12 cellular contexts compared by ENCODE assay signal in genomic region chr6:12262236-12263061, GRCh38. TPM values are rescaled to one million over a fixed set of nuclear protein-coding genes. Genes with fewer than 3 reads are reported as not detected.
"Had no signal": no experiment of that assay in that cellular context is flagged by ENCODE, and none has a peak within 500 bp of the region (broad histone marks: within the 10 kb centered on the region; RNA-seq: fewer than 3 reads in every experiment).

No MANE protein-coding gene starts in this region.

- H3K27me3 ChIP-seq: esophagus muscularis mucosa, sigmoid colon had no signal

- H3K9me3 ChIP-seq: esophagus muscularis mucosa, sigmoid colon, thoracic aorta had no signal

- H3K36me3 ChIP-seq: esophagus muscularis mucosa, sigmoid colon, thoracic aorta had no signal

- H3K27ac ChIP-seq: esophagus muscularis mucosa, sigmoid colon, thoracic aorta had no signal

- DNase-seq: activated CD4-positive, alpha-beta memory T cell treated with anti-CD3 and anti-CD28 coated beads, Interleukin-2, amount 10 ng/mL, durations not matched to agents 7 days and 5 days; activated CD4-positive, alpha-beta T cell treated with anti-CD3 and anti-CD28 coated beads for 4 hours; activated effector memory CD4-positive, alpha-beta T cell treated with Interleukin-2 at 50 U/mL for 16 hours; activated naive CD4-positive, alpha-beta T cell treated with anti-CD3 and anti-CD28 coated beads, Interleukin-2, amount 50 U/mL, for 16 hours; activated T-cell treated with anti-CD3 and anti-CD28 coated beads, Interleukin-2, amount 50 U/mL, for 24 hours; hypothalamus; sigmoid colon; stimulated activated CD4-positive, alpha-beta T cell treated with anti-CD3 and anti-CD28 coated beads, Interleukin-1b, Interleukin-23, amount 100 ng/mL, for 48 hours; stimulated activated naive CD8-positive, alpha-beta T cell treated with anti-CD3 and anti-CD28 coated beads, Interleukin-15, amount 100 ng/mL, for 72 hours had no signal

- H3K4me1 ChIP-seq: esophagus muscularis mucosa, sigmoid colon had no signal

- ATAC-seq: stimulated activated naive CD8-positive, alpha-beta T cell treated with anti-CD3 and anti-CD28 coated beads, Interleukin-15, amount 100 ng/mL, for 72 hours had no signal

- H3K4me3 ChIP-seq: esophagus muscularis mucosa, sigmoid colon, thoracic aorta had no signal

RNA-seq across cellular contexts. Expression of gene EDN1, which starts 27.7 kb away (rescaled TPM):
- total RNA-seq: neural crest cell had no signal
